8 cellular contexts compared by ENCODE assay signal in the genomic region with DNA sequence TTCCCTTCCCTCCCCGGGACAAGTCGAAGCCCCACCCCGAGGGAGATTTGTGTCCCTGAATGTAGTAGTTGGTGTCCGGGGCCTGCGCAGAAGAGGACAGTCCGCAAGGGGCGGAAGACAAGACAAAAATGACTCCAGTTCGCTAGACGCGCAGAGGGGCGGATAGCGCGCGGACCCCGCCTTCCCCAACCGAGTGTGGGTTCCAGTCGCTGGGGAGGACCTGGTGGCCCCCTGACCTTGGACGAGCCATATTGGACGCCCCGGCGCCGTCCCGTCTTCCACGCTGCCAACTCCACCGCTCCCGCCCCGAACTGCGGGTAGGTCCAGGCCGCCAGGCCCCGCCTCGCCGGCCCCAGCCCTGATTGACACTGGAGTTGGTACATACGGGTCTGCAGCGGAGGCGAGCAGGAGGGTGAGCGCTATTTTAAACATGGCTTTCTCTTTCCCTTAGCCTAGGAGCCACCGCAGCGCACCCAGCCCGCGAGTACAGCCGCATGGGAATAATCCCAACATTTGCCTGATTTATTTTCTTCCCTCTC.
DNase-seq lines count a peak whose midpoint lies in the region; ATAC-seq and TF ChIP-seq lines count a peak whose summit lies in the region.

No MANE protein-coding gene starts in this region.

- in situ Hi-C loops in astrocyte of the cerebellum (cut with HindIII; ENCODE audit: low sequenced_read_pairs): no loop called here

- H3K4me3 Mint-ChIP-seq in T-helper 2 cell treated with Interferon-gamma antibody and Interleukin-4, amounts not matched to agents 5 μg/mL and 100 μg/mL, for 36 hours: peak overlapping the region; percentile 95

- H3K27me3 Mint-ChIP-seq in T-helper 2 cell treated with Interferon-gamma antibody and Interleukin-4, amounts not matched to agents 5 μg/mL and 100 μg/mL, for 36 hours (ENCODE audit: low read depth): peaks cover 4% of the 10 kb centered on the region

- no peaks in the 10 kb centered on the region for H3K9me3 Mint-ChIP-seq in T-helper 2 cell treated with Interferon-gamma antibody and Interleukin-4, amounts not matched to agents 5 μg/mL and 100 μg/mL, for 36 hours

- peaks cover 29% of the 10 kb centered on the region for H3K4me1 Mint-ChIP-seq in T-helper 2 cell treated with Interferon-gamma antibody and Interleukin-4, amounts not matched to agents 5 μg/mL and 100 μg/mL, for 36 hours (ENCODE audit: low read depth)

- peak overlapping the region; percentile 94 for H3K27ac Mint-ChIP-seq in T-helper 2 cell treated with Interferon-gamma antibody and Interleukin-4, amounts not matched to agents 5 μg/mL and 100 μg/mL, for 36 hours

- TF ChIP-seq CTCF in astrocyte of the cerebellum (IDR thresholded peaks at IDR 0.05; ENCODE audit: low read depth, low read length, missing control alignments): peak; percentile 41

- DNase-seq in NCI-H1694 (lab: John Stamatoyannopoulos, UW): peak; percentile 64
- peak; percentile 79 for DNase-seq in T-helper 2 cell treated with Interferon-gamma antibody and Interleukin-4, amounts not matched to agents 5 μg/mL and 100 μg/mL, for 36 hours (ENCODE audit: low spot score)
- DNase-seq in astrocyte of the cerebellum (ENCODE audit: low read depth): peak; percentile 52
- DNase-seq in hippocampal formation (lab: John Stamatoyannopoulos, UW): peak; percentile 82 to 92
- DNase-seq in retina: peak; percentile 95
- DNase-seq in NK-92 (lab: John Stamatoyannopoulos, UW; ENCODE audit: unreplicated experiment): no peak

- peak; percentile 75 for ATAC-seq in GM18498 (IDR thresholded peaks at IDR 0.05; ENCODE audit: unreplicated experiment)
- ATAC-seq in HG02885 (IDR thresholded peaks at IDR 0.05; ENCODE audit: poor library complexity, unreplicated experiment): peak; percentile 71

- H3K36me3 Mint-ChIP-seq in T-helper 2 cell treated with Interferon-gamma antibody and Interleukin-4, amounts not matched to agents 5 μg/mL and 100 μg/mL, for 36 hours (ENCODE audit: low read depth): peaks cover 3% of the 10 kb centered on the region

- peak overlapping the region; percentile 79 for H3K4me3 ChIP-seq in astrocyte of the cerebellum (ENCODE audit: low read depth, low read length)
